In genomic region chr16:57624044-57624688, GRCh38 we compare ENCODE assay signal across 1 cellular context.
TF ChIP-seq lines count a peak whose summit lies in the region.

No MANE protein-coding gene starts in this region.

TF ChIP-seq in HepG2, 621 proteins besides CTCF, POLR2A, EP300 and RAD21 (continued from another document and continues in another):
- no peak for TF ChIP-seq ZNF510 (CRISPR knock-in tag; IDR thresholded peaks at IDR 0.05; ENCODE audit: low read depth)
- TF ChIP-seq NFAT5 (CRISPR knock-in tag; IDR thresholded peaks at IDR 0.05) = no peak
- no peak for TF ChIP-seq BRD4 (CRISPR knock-in tag; IDR thresholded peaks at IDR 0.05)
- no peak for TF ChIP-seq TRIM24 (CRISPR knock-in tag; IDR thresholded peaks at IDR 0.05)
- no peak for TF ChIP-seq ZNF879 (CRISPR knock-in tag; IDR thresholded peaks at IDR 0.05)
- no peak for TF ChIP-seq MAZ (IDR thresholded peaks at IDR 0.05; ENCODE audit: borderline replicate concordance, low read depth, low read length)
- no peak for TF ChIP-seq MAZ (CRISPR knock-in tag; IDR thresholded peaks at IDR 0.05; ENCODE audit: low read depth)
- TF ChIP-seq TBX2 (CRISPR knock-in tag; IDR thresholded peaks at IDR 0.05; ENCODE audit: borderline replicate concordance) = peak; percentile 45; the same call in 1 of the 2 replicates
- no peak for TF ChIP-seq ZNF709 (CRISPR knock-in tag; IDR thresholded peaks at IDR 0.05)
- no peak for TF ChIP-seq AFF4 (CRISPR knock-in tag; IDR thresholded peaks at IDR 0.05)
- no peak for TF ChIP-seq ZBTB43 (CRISPR knock-in tag; conservative IDR thresholded peaks at IDR 0.05)
- no peak for TF ChIP-seq TRIM22 (IDR thresholded peaks at IDR 0.05)
- no peak for TF ChIP-seq PAXIP1 (CRISPR knock-in tag; conservative IDR thresholded peaks at IDR 0.05)
- TF ChIP-seq ZNF781 (CRISPR knock-in tag; IDR thresholded peaks at IDR 0.05; ENCODE audit: borderline replicate concordance, not compliant biosample characterization) = no peak
- TF ChIP-seq ASH2L (IDR thresholded peaks at IDR 0.05; ENCODE audit: insufficient read length, low read depth, low read length) = no peak
- no peak for TF ChIP-seq JUN (CRISPR knock-in tag; IDR thresholded peaks at IDR 0.05)
- TF ChIP-seq ZNF280B (CRISPR knock-in tag; IDR thresholded peaks at IDR 0.05; ENCODE audit: borderline replicate concordance) = no peak
- TF ChIP-seq HNRNPH1 (optimal IDR thresholded peaks at IDR 0.05; ENCODE audit: low read depth, low read length) = no peak
- no peak for TF ChIP-seq GRHL1 (CRISPR knock-in tag; conservative IDR thresholded peaks at IDR 0.05)
- TF ChIP-seq FOXA1 (IDR thresholded peaks at IDR 0.05) = no peak
- TF ChIP-seq FOXA1 (CRISPR knock-in tag; IDR thresholded peaks at IDR 0.05) = no peak
- 0 out of 2 replicates have a peak, but pooled peaks have one; percentile 24 for TF ChIP-seq HHEX (CRISPR knock-in tag; IDR thresholded peaks at IDR 0.05)
- no peak for TF ChIP-seq ZNF468 (CRISPR knock-in tag; IDR thresholded peaks at IDR 0.05)
- no peak for TF ChIP-seq ZBTB34 (CRISPR knock-in tag; IDR thresholded peaks at IDR 0.05)
- no peak for TF ChIP-seq PCBP2 (optimal IDR thresholded peaks at IDR 0.05; ENCODE audit: low read depth, low read length, poor library complexity, severe bottlenecking)
- no peak for TF ChIP-seq ZNF460 (CRISPR knock-in tag; IDR thresholded peaks at IDR 0.05; ENCODE audit: borderline replicate concordance)
- no peak for TF ChIP-seq NCOR1 (IDR thresholded peaks at IDR 0.05; ENCODE audit: borderline replicate concordance, low read length)
- TF ChIP-seq PTBP1 (IDR thresholded peaks at IDR 0.05; ENCODE audit: low read depth, low read length, poor library complexity, severe bottlenecking) = no peak
- TF ChIP-seq CHD2 (IDR thresholded peaks at IDR 0.05; ENCODE audit: low read depth, low read length) = no peak
- TF ChIP-seq E2F5 (CRISPR knock-in tag; conservative IDR thresholded peaks at IDR 0.05) = no peak
- TF ChIP-seq ZNF383 (CRISPR knock-in tag; IDR thresholded peaks at IDR 0.05; ENCODE audit: borderline replicate concordance) = no peak
- no peak for TF ChIP-seq ZNF276 (CRISPR knock-in tag; IDR thresholded peaks at IDR 0.05; ENCODE audit: low read depth)
- no peak for TF ChIP-seq POLR2AphosphoS5 (IDR thresholded peaks at IDR 0.05; ENCODE audit: low read depth, low read length)
- TF ChIP-seq ZNF780A (CRISPR knock-in tag; IDR thresholded peaks at IDR 0.05) = no peak
- TF ChIP-seq ZFX (CRISPR knock-in tag; IDR thresholded peaks at IDR 0.05; ENCODE audit: low read depth) = peak; percentile 48; the same call in 1 of the 2 replicates
